ENCODE assay signal across 26 cellular contexts in the genomic region with DNA sequence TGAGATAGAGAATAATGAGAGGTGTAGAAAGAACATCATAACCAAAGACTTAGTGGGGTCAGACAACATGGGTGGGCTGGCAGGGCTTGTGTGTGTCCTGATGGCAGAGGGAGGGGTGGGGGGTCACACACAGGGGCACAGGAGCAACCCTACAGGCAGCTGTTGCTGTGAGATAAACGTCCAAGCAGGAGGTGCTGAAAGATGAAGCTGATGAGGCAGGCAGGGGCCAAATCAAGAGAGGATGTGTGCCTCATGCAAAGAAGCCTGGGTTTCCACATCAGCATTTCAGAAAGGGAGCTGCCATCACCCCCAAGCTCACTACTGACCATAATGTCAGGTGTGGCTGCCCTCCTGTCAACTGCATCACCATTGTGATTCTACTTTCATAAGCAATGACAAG. TPM values are rescaled to one million over a fixed set of nuclear protein-coding genes. Genes with fewer than 3 reads are reported as not detected.
"Had no signal": no experiment of that assay in that cellular context is flagged by ENCODE, and none has a peak within 500 bp of the region (broad histone marks: within the 10 kb centered on the region; RNA-seq: fewer than 3 reads in every experiment).

No MANE protein-coding gene starts in this region.

- H3K36me3 ChIP-seq: colonic mucosa, gastroesophageal sphincter, heart left ventricle, neutrophil, prostate gland, sigmoid colon, thoracic aorta, tibial nerve, upper lobe of left lung had no signal

- H3K27ac Mint-ChIP-seq: dendritic cell treated with granulocyte-macrophage colony-stimulating factor and Interleukin-4, amounts not matched to agents 40 ng/mL and 50 ng/mL, for 4 days; endodermal cell; memory B cell; natural killer cell; stimulated activated naive B cell treated with anti-CD40 and anti-IgM and Interleukin-4, amounts not matched to agents 10 μg/mL and 1 μg/mL and 100 μg/mL, for 72 hours; stimulated activated naive CD8-positive, alpha-beta T cell treated with anti-CD3 and anti-CD28 coated beads, Interleukin-15, Interleukin-2, amounts not matched to agents 100 ng/mL and 50 ng/mL, for 24 hours had no signal

- H3K4me3 Mint-ChIP-seq: dendritic cell treated with granulocyte-macrophage colony-stimulating factor and Interleukin-4, amounts not matched to agents 40 ng/mL and 50 ng/mL, for 4 days; endodermal cell; memory B cell; natural killer cell; stimulated activated naive B cell treated with anti-CD40 and anti-IgM and Interleukin-4, amounts not matched to agents 10 μg/mL and 1 μg/mL and 100 μg/mL, for 72 hours; stimulated activated naive CD8-positive, alpha-beta T cell treated with anti-CD3 and anti-CD28 coated beads, Interleukin-15, Interleukin-2, amounts not matched to agents 100 ng/mL and 50 ng/mL, for 24 hours had no signal

- H3K27me3 ChIP-seq: colonic mucosa, hepatocyte, neutrophil, sigmoid colon, tibial nerve, upper lobe of left lung had no signal

- H3K4me3 ChIP-seq: colonic mucosa, gastroesophageal sphincter, heart left ventricle, hepatocyte, lung, prostate gland, sigmoid colon, thoracic aorta, tibial nerve, upper lobe of left lung had no signal

- FAIRE-seq: kidney, urothelium cell line had no signal

- H3K79me2 ChIP-seq: hepatocyte, parathyroid adenoma had no signal

- ATAC-seq: esophagus mucosa; gastroesophageal sphincter; heart left ventricle; left lobe of liver; natural killer cell; stimulated activated naive B cell treated with anti-CD40 and anti-IgM and Interleukin-4, amounts not matched to agents 10 μg/mL and 1 μg/mL and 100 μg/mL, for 72 hours had no signal

- H3K9me3 ChIP-seq: colonic mucosa, gastroesophageal sphincter, heart left ventricle, neutrophil, prostate gland, sigmoid colon, thoracic aorta, tibial nerve, upper lobe of left lung had no signal

- H3K9ac ChIP-seq: parathyroid adenoma had no signal

- DNase-seq: colonic mucosa; effector CD8-positive, alpha-beta T cell; endodermal cell; foreskin fibroblast; heart left ventricle; kidney; natural killer cell; right cardiac atrium; sigmoid colon; stimulated activated naive B cell treated with anti-CD40 and anti-IgM and Interleukin-4, amounts not matched to agents 10 μg/mL and 1 μg/mL and 100 μg/mL, for 72 hours; upper lobe of left lung had no signal

- H2AFZ ChIP-seq: hepatocyte, parathyroid adenoma had no signal

- H3K4me2 ChIP-seq: hepatocyte had no signal

- H3K36me3 Mint-ChIP-seq: memory B cell; natural killer cell; stimulated activated naive B cell treated with anti-CD40 and anti-IgM and Interleukin-4, amounts not matched to agents 10 μg/mL and 1 μg/mL and 100 μg/mL, for 72 hours had no signal

- H3K4me1 ChIP-seq: colonic mucosa, gastroesophageal sphincter, prostate gland, sigmoid colon had no signal

- H3K27ac ChIP-seq: colonic mucosa, epithelial cell of prostate, gastroesophageal sphincter, heart left ventricle, hepatocyte, neutrophil, parathyroid adenoma, prostate gland, sigmoid colon, thoracic aorta, tibial nerve, upper lobe of left lung had no signal

- H3K9me3 Mint-ChIP-seq: dendritic cell treated with granulocyte-macrophage colony-stimulating factor and Interleukin-4, amounts not matched to agents 40 ng/mL and 50 ng/mL, for 4 days; memory B cell; natural killer cell; stimulated activated naive B cell treated with anti-CD40 and anti-IgM and Interleukin-4, amounts not matched to agents 10 μg/mL and 1 μg/mL and 100 μg/mL, for 72 hours; stimulated activated naive CD8-positive, alpha-beta T cell treated with anti-CD3 and anti-CD28 coated beads, Interleukin-15, Interleukin-2, amounts not matched to agents 100 ng/mL and 50 ng/mL, for 24 hours had no signal

RNA-seq across cellular contexts. Expression of gene SKA1, which starts 16.0 kb away (rescaled TPM):
- total RNA-seq: thoracic aorta, tibial nerve had no signal
